In genomic region chr17:19384723-19385391, GRCh38 we compare ENCODE assay signal across 8 cellular contexts. TPM values are rescaled to one million over a fixed set of nuclear protein-coding genes. Genes with fewer than 3 reads are reported as not detected.
DNase-seq lines count a peak whose midpoint lies in the region; ATAC-seq and TF ChIP-seq lines count a peak whose summit lies in the region.

No MANE protein-coding gene starts in this region.

- intact Hi-C loops in activated naive CD4-positive, alpha-beta T cell treated with anti-CD3 and anti-CD28 coated beads for 36 hours (cut with micrococcal nuclease): no loop called here

- H3K4me3 Mint-ChIP-seq in activated naive CD4-positive, alpha-beta T cell treated with anti-CD3 and anti-CD28 coated beads for 36 hours: no peak overlapping the region

- H3K4me1 Mint-ChIP-seq in activated naive CD4-positive, alpha-beta T cell treated with anti-CD3 and anti-CD28 coated beads for 36 hours (ENCODE audit: low read depth): no peaks in the 10 kb centered on the region

- no peaks in the 10 kb centered on the region for H3K27me3 Mint-ChIP-seq in activated naive CD4-positive, alpha-beta T cell treated with anti-CD3 and anti-CD28 coated beads for 36 hours (ENCODE audit: low read depth)

- CTCF ChIA-PET in activated naive CD4-positive, alpha-beta T cell treated with anti-CD3 and anti-CD28 coated beads for 36 hours (lab: Charles Lee): interaction anchor here (0.6 to 0.8 kb wide), 2 partner anchors 13 to 262 kb away, joined by 3 read pairs; no protein-coding TSS in a partner anchor

- no peak for TF ChIP-seq CTCF in hepatocyte (IDR thresholded peaks at IDR 0.05; ENCODE audit: poor library complexity)

- no peaks in the 10 kb centered on the region for H3K9me2 ChIP-seq in hepatocyte (replicated peaks; ENCODE audit: insufficient read depth)

- peak in 50 of 56 donors; percentile 19 to 97 (median 78) for DNase-seq in amygdala (lab: John Stamatoyannopoulos, UW)
- DNase-seq in hepatocyte (ENCODE audit: low spot score): peak; percentile 88
- DNase-seq in effector memory CD4-positive, alpha-beta T cell: no peak
- DNase-seq in activated naive CD4-positive, alpha-beta T cell treated with anti-CD3 and anti-CD28 coated beads for 36 hours: no peak
- DNase-seq in NCI-H345 treated with DMSO at 0.1 percent for 48 hours (lab: John Stamatoyannopoulos, UW; ENCODE audit: unreplicated experiment): no peak

- H3K36me3 ChIP-seq in HUES48 (ENCODE audit: control insufficient read depth, insufficient read depth, low read length): peaks cover 56% of the 10 kb centered on the region
- no peaks in the 10 kb centered on the region for H3K36me3 ChIP-seq in hepatocyte (replicated peaks; ENCODE audit: insufficient read depth, low read depth)
- H3K36me3 ChIP-seq in stomach smooth muscle (ENCODE audit: control insufficient read depth in 2 of 2, insufficient read depth in 2 of 2, low read length in 2 of 2): peaks cover 27 to 39% of the 10 kb centered on the region in 2 donors
- H3K36me3 ChIP-seq in effector memory CD4-positive, alpha-beta T cell (ENCODE audit: control insufficient read depth, insufficient read depth, low read length): peaks cover 22% of the 10 kb centered on the region

- H3K4me3 ChIP-seq in HUES48 (ENCODE audit: low read depth, low read length) (no peak overlapping the region), hepatocyte (peak overlapping the region; percentile 6), stomach smooth muscle (ENCODE audit: low read length in 2 of 2) (peak overlapping the region; percentile 54 to 75)
- no peak overlapping the region for H3K4me3 ChIP-seq in effector memory CD4-positive, alpha-beta T cell (ENCODE audit: insufficient read depth, low read depth, low read length, poor library complexity, severe bottlenecking)

- ATAC-seq in GM21367 (IDR thresholded peaks at IDR 0.05; ENCODE audit: unreplicated experiment): no peak

- H3K27me3 ChIP-seq in HUES48 (ENCODE audit: control insufficient read depth, insufficient read depth, low read length) (no peaks in the 10 kb centered on the region), hepatocyte (no peaks in the 10 kb centered on the region), stomach smooth muscle (ENCODE audit: control insufficient read depth in 1 of 2, insufficient read depth in 2 of 2, low read length in 2 of 2) (no peaks in the 10 kb centered on the region)
- no peaks in the 10 kb centered on the region for H3K27me3 ChIP-seq in effector memory CD4-positive, alpha-beta T cell (replicated peaks; ENCODE audit: control insufficient read depth, insufficient read depth, low read length, poor library complexity, severe bottlenecking)

- peak overlapping the region; percentile 1 for H3K27ac ChIP-seq in HUES48 (ENCODE audit: low read depth, low read length)
- H3K27ac ChIP-seq in hepatocyte: peak overlapping the region; percentile 90
- H3K27ac ChIP-seq in stomach smooth muscle (ENCODE audit: low read length): peak overlapping the region; percentile 94
- no peak overlapping the region for H3K27ac ChIP-seq in effector memory CD4-positive, alpha-beta T cell (ENCODE audit: insufficient read depth, low read length, poor library complexity, severe bottlenecking)

- H4K20me1 ChIP-seq in hepatocyte (ENCODE audit: insufficient read depth, poor library complexity, severe bottlenecking): no peaks in the 10 kb centered on the region

- H2AFZ ChIP-seq in hepatocyte: no peak overlapping the region

- no peaks in the 10 kb centered on the region for H3K9me3 Mint-ChIP-seq in activated naive CD4-positive, alpha-beta T cell treated with anti-CD3 and anti-CD28 coated beads for 36 hours

- H3K9me3 ChIP-seq in HUES48 (ENCODE audit: control insufficient read depth, insufficient read depth, low read length) (no peaks in the 10 kb centered on the region), hepatocyte (ENCODE audit: low read depth) (no peaks in the 10 kb centered on the region), stomach smooth muscle (ENCODE audit: control insufficient read depth in 2 of 2, low read length in 2 of 2) (no peaks in the 10 kb centered on the region)
- H3K9me3 ChIP-seq in effector memory CD4-positive, alpha-beta T cell (ENCODE audit: control insufficient read depth, low read length): no peaks in the 10 kb centered on the region

- H3K27ac Mint-ChIP-seq in activated naive CD4-positive, alpha-beta T cell treated with anti-CD3 and anti-CD28 coated beads for 36 hours: no peak overlapping the region

- peaks cover 10% of the 10 kb centered on the region for H3K36me3 Mint-ChIP-seq in activated naive CD4-positive, alpha-beta T cell treated with anti-CD3 and anti-CD28 coated beads for 36 hours (ENCODE audit: low read depth)

- H3K4me1 ChIP-seq in HUES48 (ENCODE audit: control insufficient read depth, insufficient read depth, low read length) (peaks cover 17% of the 10 kb centered on the region), hepatocyte (ENCODE audit: insufficient read depth) (peaks cover 58% of the 10 kb centered on the region), stomach smooth muscle (ENCODE audit: control insufficient read depth, insufficient read depth, low read length) (peaks cover 70% of the 10 kb centered on the region)
- H3K4me1 ChIP-seq in effector memory CD4-positive, alpha-beta T cell (ENCODE audit: control insufficient read depth, insufficient read depth, low read length, poor library complexity, severe bottlenecking): no peaks in the 10 kb centered on the region

- H3K79me2 ChIP-seq in hepatocyte: peaks cover 29% of the 10 kb centered on the region

- H3K4me2 ChIP-seq in hepatocyte: peak overlapping the region; percentile 77

- WGBS in hepatocyte (ENCODE audit: low lambda C conversion rate, missing lambda C conversion rate): 58% methylated on average over 16 of the region's 16 CpGs

- H3K9ac ChIP-seq in HUES48 (ENCODE audit: low read depth, low read length) (no peak overlapping the region), stomach smooth muscle (ENCODE audit: low read length in 2 of 2) (peak overlapping the region; percentile 57 to 66)

RNA-seq across cellular contexts. Expression of gene MFAP4, which starts 2.1 kb away (rescaled TPM):
- 360 and 362 TPM in 2 replicates for total RNA-seq in hepatocyte
- polyA plus RNA-seq in hepatocyte: 739 and 801 TPM in 2 replicates
- not detected for total RNA-seq in activated naive CD4-positive, alpha-beta T cell treated with anti-CD3 and anti-CD28 coated beads for 36 hours

RNA-seq across cellular contexts. Expression of gene MAPK7, which starts 6.6 kb away (rescaled TPM):
- 19.9 and 26.1 TPM in 2 replicates for total RNA-seq in hepatocyte
- 36.9 and 49.0 TPM in 2 replicates for polyA plus RNA-seq in hepatocyte
- total RNA-seq in activated naive CD4-positive, alpha-beta T cell treated with anti-CD3 and anti-CD28 coated beads for 36 hours: 10 to 100 TPM in 1 of 2 experiments, 1 to 10 TPM in 1; 8.7 to 10.7 TPM

RNA-seq across cellular contexts. Expression of gene B9D1, which starts 22.3 kb away (rescaled TPM):
- total RNA-seq in hepatocyte: 19.0 and 29.6 TPM in 2 replicates
- polyA plus RNA-seq in hepatocyte: 30.8 and 51.3 TPM in 2 replicates
- 1 to 10 TPM; 8.7 TPM for total RNA-seq in activated naive CD4-positive, alpha-beta T cell treated with anti-CD3 and anti-CD28 coated beads for 36 hours

RNA-seq across cellular contexts. Expression of gene RNF112, which starts 26.2 kb away (rescaled TPM):
- 5.4 and 7.8 TPM in 2 replicates for total RNA-seq in hepatocyte
- polyA plus RNA-seq in hepatocyte: 8.6 and 11.3 TPM in 2 replicates
- under 1 TPM; 0.31 to 0.32 TPM for total RNA-seq in activated naive CD4-positive, alpha-beta T cell treated with anti-CD3 and anti-CD28 coated beads for 36 hours

Comparison
In these comparisons a context has a peak if more than half of its experiments do, and no peak if none do; other contexts are left out.
1. H3K4me3 ChIP-seq: peak in hepatocyte (single experiment) and stomach smooth muscle (2 of 2); none in HUES48 (single experiment) and effector memory CD4-positive, alpha-beta T cell (single experiment).
2. DNase-seq: peak in amygdala (50 of 56) and hepatocyte (single experiment); none in effector memory CD4-positive, alpha-beta T cell (0 of 3), activated naive CD4-positive, alpha-beta T cell treated with anti-CD3 and anti-CD28 coated beads for 36 hours (single experiment) and NCI-H345 treated with DMSO at 0.1 percent for 48 hours (single experiment).
3. RNA of gene MFAP4, which starts 2.1 kb away (total RNA-seq): 360 to 362 TPM in hepatocyte; not detected in activated naive CD4-positive, alpha-beta T cell treated with anti-CD3 and anti-CD28 coated beads for 36 hours; every median in the first group is over 100 times any median in the second.